In genomic region chr3:64147211-64147610, GRCh38 we compare ENCODE assay signal across 27 cellular contexts.
"Had no signal": no experiment of that assay in that cellular context is flagged by ENCODE, and none has a peak within 500 bp of the region (broad histone marks: within the 10 kb centered on the region; RNA-seq: fewer than 3 reads in every experiment).

No MANE protein-coding gene starts in this region.

- H3K9me3 Mint-ChIP-seq: activated CD4-positive, alpha-beta memory T cell treated with anti-CD3 and anti-CD28 coated beads, Interleukin-2, amount 10 ng/mL, durations not matched to agents 7 days and 5 days; activated CD4-positive, alpha-beta T cell treated with anti-CD3 and anti-CD28 coated beads, Interleukin-2, amount 10 ng/mL, durations not matched to agents 7 days and 5 days; activated naive CD4-positive, alpha-beta T cell treated with anti-CD3 and anti-CD28 coated beads, Interleukin-2, amount 10 ng/mL, durations not matched to agents 7 days and 5 days; activated T-cell treated with anti-CD3 and anti-CD28 coated beads, Interleukin-2, amount 50 U/mL, for 24 hours; activated T-cell treated with anti-CD3 and anti-CD28 coated beads, Interleukin-2, amount 50 U/mL, for 72 hours; effector memory CD8-positive, alpha-beta T cell had no signal

- H3K27ac Mint-ChIP-seq: activated CD4-positive, alpha-beta memory T cell treated with anti-CD3 and anti-CD28 coated beads, Interleukin-2, amount 10 ng/mL, durations not matched to agents 7 days and 5 days; activated CD4-positive, alpha-beta T cell treated with anti-CD3 and anti-CD28 coated beads, Interleukin-2, amount 10 ng/mL, durations not matched to agents 7 days and 5 days; activated naive CD4-positive, alpha-beta T cell treated with anti-CD3 and anti-CD28 coated beads, Interleukin-2, amount 10 ng/mL, durations not matched to agents 7 days and 5 days; activated naive CD8-positive, alpha-beta T cell; activated T-cell treated with anti-CD3 and anti-CD28 coated beads, Interleukin-2, amount 50 U/mL, for 24 hours; activated T-cell treated with anti-CD3 and anti-CD28 coated beads, Interleukin-2, amount 50 U/mL, for 72 hours; effector memory CD8-positive, alpha-beta T cell had no signal

- H3K27me3 ChIP-seq: brain microvascular endothelial cell, esophagus squamous epithelium, gastroesophageal sphincter had no signal

- H3K4me1 Mint-ChIP-seq: activated CD4-positive, alpha-beta memory T cell treated with anti-CD3 and anti-CD28 coated beads, Interleukin-2, amount 10 ng/mL, durations not matched to agents 7 days and 5 days; activated CD4-positive, alpha-beta T cell treated with anti-CD3 and anti-CD28 coated beads, Interleukin-2, amount 10 ng/mL, durations not matched to agents 7 days and 5 days; activated naive CD4-positive, alpha-beta T cell treated with anti-CD3 and anti-CD28 coated beads, Interleukin-2, amount 10 ng/mL, durations not matched to agents 7 days and 5 days had no signal

- H3K9me3 ChIP-seq: esophagus squamous epithelium had no signal

- H3K36me3 Mint-ChIP-seq: activated naive CD4-positive, alpha-beta T cell treated with anti-CD3 and anti-CD28 coated beads, Interleukin-2, amount 10 ng/mL, durations not matched to agents 7 days and 5 days; activated naive CD8-positive, alpha-beta T cell had no signal

- DNase-seq: activated CD4-positive, alpha-beta memory T cell treated with anti-CD3 and anti-CD28 coated beads, Interleukin-2, amount 10 ng/mL, durations not matched to agents 7 days and 5 days; activated CD4-positive, alpha-beta T cell treated with anti-CD3 and anti-CD28 coated beads for 1 hour; activated CD4-positive, alpha-beta T cell treated with anti-CD3 and anti-CD28 coated beads for 4 hours; activated CD4-positive, alpha-beta T cell treated with anti-CD3 and anti-CD28 coated beads, Interleukin-2, amount 10 ng/mL, durations not matched to agents 7 days and 5 days; activated CD4-positive, alpha-beta T cell treated with anti-CD3 and anti-CD28 coated beads, Interleukin-2, amount 50 U/mL, for 4 hours; activated CD4-positive, CD25-positive, alpha-beta regulatory T cell; activated CD8-positive, alpha-beta memory T cell treated with anti-CD3 and anti-CD28 coated beads, Interleukin-2, amount 50 U/mL, for 48 hours; activated gamma-delta T cell; activated naive CD4-positive, alpha-beta T cell; activated naive CD4-positive, alpha-beta T cell treated with anti-CD3 and anti-CD28 coated beads, Interleukin-2, amount 10 ng/mL, durations not matched to agents 7 days and 5 days; activated T-cell treated with anti-CD3 and anti-CD28 coated beads for 4 hours; activated T-cell treated with anti-CD3 and anti-CD28 coated beads, Interleukin-2, amount 50 U/mL, for 24 hours; activated T-cell treated with anti-CD3 and anti-CD28 coated beads, Interleukin-2, amount 50 U/mL, for 72 hours; amniotic stem cell; anterior cingulate cortex; brain microvascular endothelial cell; caudate nucleus; cortex of kidney; dermis blood vessel endothelial cell; effector CD4-positive, alpha-beta T cell; effector memory CD8-positive, alpha-beta T cell; erythroblast; esophagus squamous epithelium; foreskin melanocyte; T-helper 2 cell had no signal

- H3K4me3 ChIP-seq: esophagus squamous epithelium, gastroesophageal sphincter had no signal

- H3K4me3 Mint-ChIP-seq: activated CD4-positive, alpha-beta memory T cell treated with anti-CD3 and anti-CD28 coated beads, Interleukin-2, amount 10 ng/mL, durations not matched to agents 7 days and 5 days; activated CD4-positive, alpha-beta T cell treated with anti-CD3 and anti-CD28 coated beads, Interleukin-2, amount 10 ng/mL, durations not matched to agents 7 days and 5 days; activated naive CD4-positive, alpha-beta T cell treated with anti-CD3 and anti-CD28 coated beads, Interleukin-2, amount 10 ng/mL, durations not matched to agents 7 days and 5 days; activated naive CD8-positive, alpha-beta T cell; activated T-cell treated with anti-CD3 and anti-CD28 coated beads, Interleukin-2, amount 50 U/mL, for 24 hours; activated T-cell treated with anti-CD3 and anti-CD28 coated beads, Interleukin-2, amount 50 U/mL, for 72 hours; effector memory CD8-positive, alpha-beta T cell had no signal

- H3K27ac ChIP-seq: brain microvascular endothelial cell, esophagus squamous epithelium had no signal

- ATAC-seq: activated T-cell treated with anti-CD3 and anti-CD28 coated beads, Interleukin-2, amount 50 U/mL, for 72 hours; effector memory CD8-positive, alpha-beta T cell; gastroesophageal sphincter had no signal

- H3K27me3 Mint-ChIP-seq: activated CD4-positive, alpha-beta memory T cell treated with anti-CD3 and anti-CD28 coated beads, Interleukin-2, amount 10 ng/mL, durations not matched to agents 7 days and 5 days; activated CD4-positive, alpha-beta T cell treated with anti-CD3 and anti-CD28 coated beads, Interleukin-2, amount 10 ng/mL, durations not matched to agents 7 days and 5 days had no signal
